In the genomic region with DNA sequence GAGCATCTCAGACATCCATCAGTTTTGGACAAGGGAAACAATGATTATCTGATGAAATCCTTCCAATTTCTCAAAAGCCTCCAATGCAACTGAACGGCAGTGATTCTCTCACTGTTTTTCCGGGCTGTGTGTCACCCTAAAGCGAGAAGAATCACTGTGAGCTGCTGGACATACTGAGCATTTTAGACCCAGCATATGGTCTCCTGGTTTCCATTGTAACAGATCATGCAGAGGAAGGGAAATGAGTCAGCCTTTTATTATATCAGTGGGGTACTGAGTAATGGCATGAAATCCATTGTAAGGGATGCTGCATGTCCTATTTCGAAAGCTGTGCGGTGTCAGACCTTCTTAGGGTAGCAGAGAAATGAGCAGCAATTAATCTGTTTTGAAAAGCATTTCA, we compare ENCODE assay signal across 25 cellular contexts.
A peak's percentile ranks its signal among the peaks of the same experiment; 100 is the strongest.
DNase-seq lines count a peak whose midpoint lies in the region; ATAC-seq, FAIRE-seq and TF ChIP-seq lines count a peak whose summit lies in the region.
"Had no signal": no experiment of that assay in that cellular context is flagged by ENCODE, and none has a peak within 500 bp of the region (broad histone marks: within the 10 kb centered on the region; RNA-seq: fewer than 3 reads in every experiment).

No MANE protein-coding gene starts in this region.

- intact Hi-C loops in A673 (cut with micrococcal nuclease; ENCODE audit: unreplicated experiment): no loop called here

- 17% methylated on average over 5 of the region's 5 CpGs for whole genome bisulfite sequencing in mesenchymal stem cell

- H3K23ac ChIP-seq in mesenchymal stem cell (ENCODE audit: low read length in 2 of 2): no peak overlapping the region

- no peak overlapping the region for H2BK15ac ChIP-seq in mesenchymal stem cell (ENCODE audit: low read depth, poor library complexity, severe bottlenecking)

- no peak overlapping the region for H3K18ac ChIP-seq in mesenchymal stem cell (ENCODE audit: low read depth in 1 of 2, low read length in 2 of 2)

- no peak for FAIRE-seq in bronchial epithelial cell (lab: Jason Lieb, UNC)
- FAIRE-seq: D721Med, keratinocyte had no signal

- H4K8ac ChIP-seq in mesenchymal stem cell (ENCODE audit: low read length): no peak overlapping the region

- DNase-seq in A673 (ENCODE audit: low spot score) (peak; percentile 66), NCI-H2227 (lab: John Stamatoyannopoulos, UW; ENCODE audit: unreplicated experiment) (peak; percentile 7), bronchial epithelial cell (ENCODE audit: low read depth) (peak; percentile 14), mesenchymal stem cell (peak; percentile 52), NCI-H1105 treated with DMSO at 0.1 percent for 48 hours (lab: John Stamatoyannopoulos, UW) (no peak), SKM-1 treated with dmso at 0.1 percent for 144 hours (lab: John Stamatoyannopoulos, UW; ENCODE audit: unreplicated experiment) (no peak)
- DNase-seq: ACHN; activated CD4-positive, alpha-beta T cell treated with anti-CD3 and anti-CD28 coated beads, Interleukin-2, amount 10 ng/mL, durations not matched to agents 24 days and 14 days; activated CD8-positive, alpha-beta memory T cell treated with anti-CD3 and anti-CD28 coated beads, Interleukin-2, amount 50 U/mL, for 4 hours; activated effector memory CD4-positive, alpha-beta T cell treated with anti-CD3 and anti-CD28 coated beads, Interleukin-2, amount 50 U/mL, for 16 hours; effector memory CD8-positive, alpha-beta T cell; GOT3; Kasumi-1; mesendoderm; naive thymus-derived CD8-positive, alpha-beta T cell; NCI-H187; NCI-H345; stimulated activated CD4-positive, alpha-beta T cell treated with anti-CD3 and anti-CD28 coated beads, Interleukin-2, amount 100 ng/mL, for 48 hours; T-cell had no signal

- H3K14ac ChIP-seq in mesenchymal stem cell (ENCODE audit: low read length in 2 of 2): no peak overlapping the region

- CTCF ChIA-PET in A673 (lab: Charles Lee): no interaction called here

- no peak overlapping the region for H3K9ac ChIP-seq in mesenchymal stem cell (ENCODE audit: low read length)

- H3K4me3 ChIP-seq in A673 (ENCODE audit: low read depth, low read length, poor library complexity, severe bottlenecking) (no peak overlapping the region), bronchial epithelial cell (ENCODE audit: low read depth, low read length) (no peak overlapping the region), mesenchymal stem cell (ENCODE audit: insufficient read depth in 1 of 2, low read depth in 1 of 2, low read length in 2 of 2) (no peak overlapping the region)
- H3K4me3 ChIP-seq: skin epidermis had no signal

- no peak overlapping the region for H2BK12ac ChIP-seq in mesenchymal stem cell (ENCODE audit: low read length in 2 of 2)

- H3K79me1 ChIP-seq in mesenchymal stem cell (replicated peaks; ENCODE audit: low read length, poor library complexity, severe bottlenecking): no peaks in the 10 kb centered on the region

- no peak overlapping the region for H4K91ac ChIP-seq in mesenchymal stem cell (ENCODE audit: low read length)

- H3K27ac ChIP-seq in A673 (ENCODE audit: low read depth, low read length, poor library complexity, severe bottlenecking) (no peak overlapping the region), mesenchymal stem cell (ENCODE audit: low read length, poor library complexity, severe bottlenecking) (no peak overlapping the region)
- H3K27ac ChIP-seq: C4-2B, skin epidermis had no signal

- H2AFZ ChIP-seq in mesenchymal stem cell (ENCODE audit: low read depth, low read length): no peak overlapping the region

- no peak overlapping the region for H2BK5ac ChIP-seq in mesenchymal stem cell (ENCODE audit: low read depth, low read length, poor library complexity, severe bottlenecking)

- POLR2A ChIA-PET in A673 (lab: Charles Lee; ENCODE audit: low non-redundant PET): no interaction called here

- H2AK5ac ChIP-seq in mesenchymal stem cell (ENCODE audit: low read length, severe bottlenecking): no peak overlapping the region

- H3K4me1 ChIP-seq in A673 (ENCODE audit: insufficient read depth, low read length, poor library complexity, severe bottlenecking) (no peaks in the 10 kb centered on the region), mesenchymal stem cell (ENCODE audit: control insufficient read depth, insufficient read depth, low read depth, low read length) (no peaks in the 10 kb centered on the region)

- H3K9me3 ChIP-seq in A673 (ENCODE audit: low read depth, low read length, poor library complexity, severe bottlenecking) (no peaks in the 10 kb centered on the region), mesenchymal stem cell (ENCODE audit: control insufficient read depth, low read length) (no peaks in the 10 kb centered on the region)

- ATAC-seq in HG02571 (IDR thresholded peaks at IDR 0.05; ENCODE audit: unreplicated experiment): no peak
- ATAC-seq in HG03095 (IDR thresholded peaks at IDR 0.05; ENCODE audit: unreplicated experiment): no peak
- ATAC-seq: effector memory CD8-positive, alpha-beta T cell; naive thymus-derived CD8-positive, alpha-beta T cell; T-cell had no signal

- H3K27me3 ChIP-seq in A673 (replicated peaks; ENCODE audit: insufficient read depth, low read depth, low read length, poor library complexity) (no peaks in the 10 kb centered on the region), bronchial epithelial cell (ENCODE audit: control insufficient read depth, insufficient read depth, low read length) (no peaks in the 10 kb centered on the region), mesenchymal stem cell (ENCODE audit: control insufficient read depth in 1 of 2, insufficient read depth in 1 of 2, low read length in 2 of 2) (no peaks in the 10 kb centered on the region)

- H3K36me3 ChIP-seq in A673 (ENCODE audit: insufficient read depth, low read length, poor library complexity, severe bottlenecking) (no peaks in the 10 kb centered on the region), bronchial epithelial cell (ENCODE audit: control insufficient read depth, insufficient read depth, low read length) (no peaks in the 10 kb centered on the region), mesenchymal stem cell (ENCODE audit: control insufficient read depth in 1 of 2, insufficient read depth in 2 of 2, low read depth in 1 of 2, low read length in 2 of 2) (no peaks in the 10 kb centered on the region)

- no peak overlapping the region for H3K4ac ChIP-seq in mesenchymal stem cell (ENCODE audit: low read depth in 1 of 2, low read length in 2 of 2)

- H3K4me2 ChIP-seq in mesenchymal stem cell (ENCODE audit: low read length, poor library complexity, severe bottlenecking): no peak overlapping the region

- H2BK120ac ChIP-seq in mesenchymal stem cell (ENCODE audit: low read depth, low read length): no peak overlapping the region

- TF ChIP-seq CTCF in A673 (conservative IDR thresholded peaks at IDR 0.05; ENCODE audit: low read depth, low read length) (no peak), bronchial epithelial cell (IDR thresholded peaks at IDR 0.05; ENCODE audit: insufficient read depth, low read length, severe bottlenecking) (no peak)

- BruUV-seq in A673 (replicated peaks; lab: Mats Ljungman, UMichigan): no TSS peak

Comparison
In these comparisons a context has a peak if more than half of its experiments do, and no peak if none do; other contexts are left out.
1. DNase-seq: peak in A673 (single experiment), NCI-H2227 (single experiment), bronchial epithelial cell (single experiment) and mesenchymal stem cell (single experiment); none in NCI-H1105 treated with DMSO at 0.1 percent for 48 hours (single experiment) and SKM-1 treated with dmso at 0.1 percent for 144 hours (single experiment).